ENCODE assay signal across 18 cellular contexts in the genomic region with DNA sequence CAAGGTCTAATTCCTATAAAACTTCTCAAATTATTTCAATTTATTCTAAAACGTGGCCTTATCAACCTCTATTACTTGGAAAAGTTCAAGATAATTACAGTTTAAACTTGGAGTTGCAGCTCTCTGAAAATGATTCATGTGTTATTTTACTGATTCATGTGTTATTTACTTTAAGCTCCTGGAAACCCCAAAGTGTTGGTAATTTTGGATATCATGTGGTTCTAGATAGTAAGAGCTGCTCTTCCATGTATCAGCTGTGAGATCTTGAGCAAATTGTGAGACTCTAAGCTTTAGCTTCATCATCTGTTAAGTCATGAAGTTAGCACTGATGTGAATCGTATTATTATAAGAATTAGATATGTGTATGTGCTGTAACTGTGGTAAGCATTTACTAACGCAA.
DNase-seq lines count a peak whose midpoint lies in the region; ATAC-seq and TF ChIP-seq lines count a peak whose summit lies in the region.
"Had no signal": no experiment of that assay in that cellular context is flagged by ENCODE, and none has a peak within 500 bp of the region (broad histone marks: within the 10 kb centered on the region; RNA-seq: fewer than 3 reads in every experiment).

No MANE protein-coding gene starts in this region.

- no peak overlapping the region for H2AFZ ChIP-seq in mammary epithelial cell (ENCODE audit: low read depth, low read length)

- H3K79me2 ChIP-seq in mammary epithelial cell (ENCODE audit: insufficient read depth, low read length): no peaks in the 10 kb centered on the region

- 72% methylated on average over 3 of the region's 3 CpGs for WGBS in mammary epithelial cell (ENCODE audit: low coverage, missing lambda C conversion rate)

- intact Hi-C loops in mammary epithelial cell (cut with micrococcal nuclease): no loop called here

- no peak for TF ChIP-seq CTCF in mammary epithelial cell (conservative IDR thresholded peaks at IDR 0.05 in 1 of 2, IDR thresholded peaks at IDR 0.05 in 1 of 2; ENCODE audit: extremely low read depth in 1 of 2, insufficient read depth in 1 of 2, low read depth in 1 of 2, low read length in 2 of 2)

- no peaks in the 10 kb centered on the region for H3K9me3 ChIP-seq in mammary epithelial cell (replicated peaks; ENCODE audit: insufficient read depth, low read length)
- H3K9me3 ChIP-seq: transverse colon had no signal

- H3K9ac ChIP-seq in mammary epithelial cell (ENCODE audit: insufficient read depth, low read length): no peak overlapping the region

- no peaks in the 10 kb centered on the region for H3K4me1 ChIP-seq in mammary epithelial cell (ENCODE audit: insufficient read depth, low read length)

- no peaks in the 10 kb centered on the region for H4K20me1 ChIP-seq in mammary epithelial cell (ENCODE audit: insufficient read depth, low read length)

- no peak overlapping the region for H3K27ac ChIP-seq in mammary epithelial cell (ENCODE audit: insufficient read depth, low read depth, low read length)
- H3K27ac ChIP-seq: HL-60, transverse colon had no signal

- dilution Hi-C loops in mammary epithelial cell (cut with HindIII; ENCODE audit: low sequenced_read_pairs): no loop called here

- no TSS peak for BruUV-seq in mammary epithelial cell (replicated peaks; lab: Mats Ljungman, UMichigan)

- no peak overlapping the region for H3K4me3 ChIP-seq in mammary epithelial cell (replicated peaks in 1 of 3; ENCODE audit: insufficient read depth in 1 of 3, low read depth in 2 of 3, low read length in 3 of 3)
- H3K4me3 ChIP-seq: transverse colon had no signal

- in situ Hi-C loops in mammary epithelial cell (cut with MboI; ENCODE audit: low sequenced_read_pairs in 2 of 2): no loop called here

- no peak for ATAC-seq in HG02981 (IDR thresholded peaks at IDR 0.05; ENCODE audit: unreplicated experiment)
- ATAC-seq: left lobe of liver; stimulated activated naive B cell treated with anti-CD40 and anti-IgM and Interleukin-4, amounts not matched to agents 10 μg/mL and 1 μg/mL and 100 μg/mL, for 72 hours had no signal

- CTCF ChIA-PET in mammary epithelial cell (lab: Charles Lee; ENCODE audit: low non-redundant PET): no interaction called here

- no peak overlapping the region for H3K4me2 ChIP-seq in mammary epithelial cell (ENCODE audit: insufficient read depth, low read depth, low read length)

- no peaks in the 10 kb centered on the region for H3K36me3 ChIP-seq in mammary epithelial cell (ENCODE audit: insufficient read depth, low read length)
- H3K36me3 ChIP-seq: transverse colon had no signal

- peak; percentile 94 for DNase-seq in LHCN-M2 (ENCODE audit: low read depth)
- DNase-seq in mammary epithelial cell: peak; percentile 50
- DNase-seq in kidney tubule cell (ENCODE audit: low spot score): peak; percentile 45
- DNase-seq in smooth muscle cell of the brain vasculature (ENCODE audit: low read depth, low spot score): peak; percentile 20
- DNase-seq in DMS 273 treated with DMSO at 0.1 percent for 48 hours (lab: John Stamatoyannopoulos, UW): no peak
- no peak for DNase-seq in nucleus accumbens (lab: John Stamatoyannopoulos, UW)
- DNase-seq: activated naive CD4-positive, alpha-beta T cell treated with anti-CD3 and anti-CD28 coated beads for 36 hours; effector CD4-positive, alpha-beta T cell; KG1; NCI-H1092; NCI-H2107; NCI-H526 treated with DMSO at 0.1 percent for 48 hours; stimulated activated CD4-positive, alpha-beta T cell treated with anti-CD3 and anti-CD28 coated beads, Interleukin-12 subunit alpha, Interleukin-12 subunit beta, amount 100 ng/mL, for 4 hours; stimulated activated naive B cell treated with anti-CD40 and anti-IgM and Interleukin-4, amounts not matched to agents 10 μg/mL and 1 μg/mL and 100 μg/mL, for 72 hours; transverse colon had no signal

- H3K27me3 ChIP-seq in mammary epithelial cell (ENCODE audit: insufficient read depth, low read length): no peaks in the 10 kb centered on the region
- H3K27me3 ChIP-seq: transverse colon had no signal

Comparison
In these comparisons a context has a peak if more than half of its experiments do, and no peak if none do; other contexts are left out.
1. DNase-seq: peak in LHCN-M2 (single experiment), mammary epithelial cell (single experiment), kidney tubule cell (single experiment) and smooth muscle cell of the brain vasculature (single experiment); none in DMS 273 treated with DMSO at 0.1 percent for 48 hours (single experiment) and nucleus accumbens (0 of 56).